ENCODE assay signal across 1 cellular context in the genomic region with DNA sequence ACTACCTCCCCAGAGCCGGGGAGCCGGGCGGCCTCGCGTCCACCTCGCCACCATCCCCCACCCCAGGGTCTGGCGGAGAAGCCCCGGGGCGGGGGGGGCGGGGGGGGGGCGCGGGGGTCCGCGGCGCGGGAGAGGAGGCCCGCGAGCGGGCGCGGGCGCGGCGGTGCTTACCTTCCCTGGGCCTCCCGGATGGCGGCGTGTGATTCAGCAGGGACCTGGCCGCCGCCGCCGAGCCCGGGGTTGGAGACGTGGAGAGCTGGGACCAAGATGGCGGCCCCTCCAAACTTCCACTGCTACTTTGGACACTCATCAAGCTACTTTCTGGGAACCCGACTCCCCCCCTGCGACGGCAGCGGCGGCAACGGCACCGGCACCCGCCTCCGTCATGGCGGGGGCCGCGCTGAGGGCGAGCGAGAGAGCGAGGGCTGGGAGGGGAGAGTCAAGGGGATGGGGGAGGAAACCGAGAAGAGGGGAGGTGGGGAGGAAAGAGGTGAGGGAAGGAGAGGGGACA.
TF ChIP-seq lines count a peak whose summit lies in the region.

No MANE protein-coding gene starts in this region.

TF ChIP-seq in HepG2, 621 proteins besides CTCF, POLR2A, EP300 and RAD21 (continued from another document):
- TF ChIP-seq, protein P1, sequence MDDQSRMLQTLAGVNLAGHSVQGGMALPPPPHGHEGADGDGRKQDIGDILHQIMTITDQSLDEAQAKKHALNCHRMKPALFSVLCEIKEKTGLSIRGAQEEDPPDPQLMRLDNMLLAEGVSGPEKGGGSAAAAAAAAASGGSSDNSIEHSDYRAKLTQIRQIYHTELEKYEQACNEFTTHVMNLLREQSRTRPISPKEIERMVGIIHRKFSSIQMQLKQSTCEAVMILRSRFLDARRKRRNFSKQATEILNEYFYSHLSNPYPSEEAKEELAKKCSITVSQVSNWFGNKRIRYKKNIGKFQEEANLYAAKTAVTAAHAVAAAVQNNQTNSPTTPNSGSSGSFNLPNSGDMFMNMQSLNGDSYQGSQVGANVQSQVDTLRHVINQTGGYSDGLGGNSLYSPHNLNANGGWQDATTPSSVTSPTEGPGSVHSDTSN (CRISPR knock-in tag; IDR thresholded peaks at IDR 0.05; ENCODE audit: borderline replicate concordance) = no peak
TF ChIP-seq in HepG2: peak in this region for 97.
